30 cellular contexts compared by ENCODE assay signal in genomic region chr9:126095546-126096190, GRCh38.
"Had no signal": no experiment of that assay in that cellular context is flagged by ENCODE, and none has a peak within 500 bp of the region (broad histone marks: within the 10 kb centered on the region; RNA-seq: fewer than 3 reads in every experiment).

No MANE protein-coding gene starts in this region.

- H3K36me3 ChIP-seq: adrenal gland, brain microvascular endothelial cell, breast epithelium had no signal

- H3K27me3 ChIP-seq: adrenal gland, body of pancreas, brain microvascular endothelial cell, breast epithelium had no signal

- H3K27ac ChIP-seq: adrenal gland, body of pancreas, brain microvascular endothelial cell, breast epithelium, VCaP had no signal

- H3K4me3 ChIP-seq: adrenal gland, body of pancreas, breast epithelium had no signal

- H3K9me3 ChIP-seq: adrenal gland, body of pancreas had no signal

- H3K4me1 ChIP-seq: adrenal gland, body of pancreas, breast epithelium had no signal

- DNase-seq: activated B cell treated with CpG ODN at 0.5 μM for 24 hours; activated CD4-positive, alpha-beta memory T cell treated with anti-CD3 and anti-CD28 coated beads for 36 hours; activated CD4-positive, alpha-beta T cell treated with anti-CD3 and anti-CD28 coated beads for 4 hours; activated CD4-positive, alpha-beta T cell treated with anti-CD3 and anti-CD28 coated beads, Interleukin-2, amount 10 ng/mL, durations not matched to agents 24 days and 14 days; activated CD4-positive, alpha-beta T cell treated with anti-CD3 and anti-CD28 coated beads, Interleukin-2, amount 50 U/mL, for 1 hour; activated CD4-positive, alpha-beta T cell treated with anti-CD3 and anti-CD28 coated beads, Interleukin-2, amount 50 U/mL, for 4 hours; activated CD4-positive, CD25-positive, alpha-beta regulatory T cell treated with anti-CD3 and anti-CD28 coated beads, Interleukin-2, amount 50 U/mL, for 72 hours; activated CD8-positive, alpha-beta memory T cell treated with anti-CD3 and anti-CD28 coated beads, Interleukin-2, amount 50 U/mL, for 4 hours; activated CD8-positive, alpha-beta T cell treated with anti-CD3 and anti-CD28 coated beads for 36 hours; activated effector memory CD4-positive, alpha-beta T cell treated with anti-CD3 and anti-CD28 coated beads, Interleukin-2, amount 50 U/mL, for 16 hours; activated gamma-delta T cell treated with Interleukin-2 at 50 U/mL for 16 hours; activated naive CD4-positive, alpha-beta T cell; activated naive CD4-positive, alpha-beta T cell treated with anti-CD3 and anti-CD28 coated beads for 36 hours; activated naive CD4-positive, alpha-beta T cell treated with anti-CD3 and anti-CD28 coated beads, Interleukin-2, amount 50 U/mL, for 16 hours; activated naive CD8-positive, alpha-beta T cell treated with anti-CD3 and anti-CD28 coated beads for 36 hours; activated T-cell treated with anti-CD3 and anti-CD28 coated beads for 4 hours; activated T-cell treated with anti-CD3 and anti-CD28 coated beads, Interleukin-2, amount 50 U/mL, for 1 hour; activated T-cell treated with anti-CD3 and anti-CD28 coated beads, Interleukin-2, amount 50 U/mL, for 4 hours; activated T-cell treated with anti-CD3 and anti-CD28 coated beads, Interleukin-2, amount 50 U/mL, for 72 hours; adrenal gland; amniotic stem cell; aorta; body of pancreas; brain microvascular endothelial cell; central memory CD4-positive, alpha-beta T cell; T-helper 1 cell; T-helper 2 cell; T-helper 9 cell had no signal
